Comparison of ENCODE assay signal across 9 cellular contexts in genomic region chr13:30346159-30346788, GRCh38. TPM values are rescaled to one million over a fixed set of nuclear protein-coding genes. Genes with fewer than 3 reads are reported as not detected.
DNase-seq lines count a peak whose midpoint lies in the region; ATAC-seq, FAIRE-seq and TF ChIP-seq lines count a peak whose summit lies in the region.
"Had no signal": no experiment of that assay in that cellular context is flagged by ENCODE, and none has a peak within 500 bp of the region (broad histone marks: within the 10 kb centered on the region; RNA-seq: fewer than 3 reads in every experiment).

No MANE protein-coding gene starts in this region.

- POLR2A ChIA-PET in HepG2 (lab: Yijun Ruan, JAX), result no interaction called here
- POLR2A ChIA-PET in activated B cell treated with CpG ODN at 0.5 μM for 24 hours (lab: Charles Lee), result interaction anchor here (0.6 to 1.4 kb wide), 8 partner anchors 25 to 272 kb away, joined by 3 to 7 read pairs (median 3); partner anchors contain the start of genes KATNAL1 and USPL1

- no TSS peak for BruUV-seq in HepG2 (replicated peaks; lab: Mats Ljungman, UMichigan)

- no peaks in the 10 kb centered on the region for H3K27me3 ChIP-seq in liver (ENCODE audit: control insufficient read depth in 4 of 4, insufficient read depth in 4 of 4, low read length in 3 of 4)
- H3K27me3 ChIP-seq in HepG2 (ENCODE audit: control insufficient read depth in 1 of 2, insufficient read depth in 2 of 2, low read length in 2 of 2), result peaks cover 0 to 3% of the 10 kb centered on the region in 2 experiments; a peak in 1 of 5 replicates
- H3K27me3 ChIP-seq in transverse colon, result no peaks in the 10 kb centered on the region

- peak overlapping the region; percentile 42 for H3K4me3 Mint-ChIP-seq in activated B cell treated with CpG ODN at 0.5 μM for 24 hours

- DNase-seq in HepG2 (ENCODE audit: low spot score), result no peak
- DNase-seq in activated B cell treated with CpG ODN at 0.5 μM for 24 hours, result no peak
- peak; percentile 14 for DNase-seq in epithelial cell of prostate (ENCODE audit: low read depth, low spot score)
- peak; percentile 75 for DNase-seq in transverse colon
- DNase-seq in NCI-H774 (lab: John Stamatoyannopoulos, UW), result no peak
- no peak for DNase-seq in NCI-H2227 (lab: John Stamatoyannopoulos, UW; ENCODE audit: unreplicated experiment)
- no peak for DNase-seq in dedifferentiated amniotic fluid mesenchymal stem cell (ENCODE audit: extremely low spot score)

- H3K4me1 ChIP-seq in liver (ENCODE audit: control insufficient read depth in 4 of 4, insufficient read depth in 4 of 4, low read length in 3 of 4), result peaks cover 0 to 12% (median 11%) of the 10 kb centered on the region in 4 donors
- H3K4me1 ChIP-seq in HepG2 (ENCODE audit: insufficient read depth, low read length), result no peaks in the 10 kb centered on the region
- peaks cover 0 to 14% (median 10%) of the 10 kb centered on the region in 4 donors for H3K4me1 ChIP-seq in transverse colon

- TF ChIP-seq EP300 in HepG2 (IDR thresholded peaks at IDR 0.05; ENCODE audit: low read depth in 2 of 2, low read length in 2 of 2) (no peak), HepG2 (CRISPR knock-in tag; IDR thresholded peaks at IDR 0.05; ENCODE audit: borderline replicate concordance) (no peak), transverse colon (IDR thresholded peaks at IDR 0.05; ENCODE audit: low read depth) (no peak)

- no peaks in the 10 kb centered on the region for H4K20me1 ChIP-seq in HepG2 (ENCODE audit: insufficient read depth, low read length)

- H3K36me3 ChIP-seq in liver (ENCODE audit: control insufficient read depth in 4 of 4, insufficient read depth in 3 of 4, low read depth in 1 of 4, low read length in 3 of 4) (no peaks in the 10 kb centered on the region), HepG2 (replicated peaks in 1 of 2; ENCODE audit: control insufficient read depth in 1 of 2, insufficient read depth in 2 of 2, low read length in 2 of 2) (no peaks in the 10 kb centered on the region), transverse colon (no peaks in the 10 kb centered on the region)

- no peaks in the 10 kb centered on the region for H3K79me2 ChIP-seq in HepG2 (ENCODE audit: insufficient read depth, low read length)

- no peak overlapping the region for H3K4me3 ChIP-seq in liver (ENCODE audit: low read depth in 1 of 3, low read length in 3 of 3)
- no peak overlapping the region for H3K4me3 ChIP-seq in HepG2 (replicated peaks in 1 of 3; ENCODE audit: insufficient read depth in 1 of 3, low read depth in 2 of 3, low read length in 3 of 3)
- no peak overlapping the region for H3K4me3 ChIP-seq in transverse colon
- H3K4me3 ChIP-seq: PC-9 had no signal

- H3K27ac ChIP-seq in liver (ENCODE audit: low read depth in 1 of 2, low read length in 2 of 2) (no peak overlapping the region), HepG2 (ENCODE audit: extremely low read length, insufficient read depth, low read length) (no peak overlapping the region), epithelial cell of prostate (no peak overlapping the region), transverse colon (peak overlapping the region in 1 of 4 donors; percentile 10)
- H3K27ac ChIP-seq: PC-9 had no signal

- TF ChIP-seq CTCF in liver (IDR thresholded peaks at IDR 0.05; ENCODE audit: low read depth, low read length, missing input control) (no peak), HepG2 (CRISPR knock-in tag; IDR thresholded peaks at IDR 0.05) (no peak), activated B cell treated with CpG ODN at 0.5 μM for 24 hours (IDR thresholded peaks at IDR 0.05) (no peak), transverse colon (IDR thresholded peaks at IDR 0.05) (no peak)

- H3K9me3 Mint-ChIP-seq in activated B cell treated with CpG ODN at 0.5 μM for 24 hours, result no peaks in the 10 kb centered on the region

- ATAC-seq in HepG2, result no peak
- ATAC-seq in activated B cell treated with CpG ODN at 0.5 μM for 24 hours (ENCODE audit: low read depth), result peak; percentile 90

- no peak for TF ChIP-seq POLR2A in HepG2 (IDR thresholded peaks at IDR 0.05; ENCODE audit: insufficient read depth in 1 of 2, low read depth in 2 of 2, low read length in 2 of 2)
- TF ChIP-seq POLR2A in transverse colon (IDR thresholded peaks at IDR 0.05), result no peak

- H3K9me3 ChIP-seq in liver (ENCODE audit: control insufficient read depth in 4 of 4, low read length in 3 of 4) (no peaks in the 10 kb centered on the region), HepG2 (ENCODE audit: low read length) (no peaks in the 10 kb centered on the region), transverse colon (no peaks in the 10 kb centered on the region)

- no peaks in the 10 kb centered on the region for H3K27me3 Mint-ChIP-seq in activated B cell treated with CpG ODN at 0.5 μM for 24 hours

- H3K9ac ChIP-seq in liver (ENCODE audit: low read depth in 1 of 2, low read length in 2 of 2), result no peak overlapping the region
- H3K9ac ChIP-seq in HepG2 (ENCODE audit: insufficient read depth, low read depth, low read length), result no peak overlapping the region

- peaks cover 27% of the 10 kb centered on the region for H3K4me1 Mint-ChIP-seq in activated B cell treated with CpG ODN at 0.5 μM for 24 hours

- peaks cover 22% of the 10 kb centered on the region for H3K36me3 Mint-ChIP-seq in activated B cell treated with CpG ODN at 0.5 μM for 24 hours (ENCODE audit: low read depth)

- H3K4me2 ChIP-seq in HepG2 (ENCODE audit: low read depth, low read length), result no peak overlapping the region
- H3K4me2 ChIP-seq: PC-9 had no signal

- 85% methylated on average over 5 of the region's 5 CpGs for WGBS in liver
- WGBS in HepG2 (ENCODE audit: low lambda C conversion rate), result 4% methylated on average over 5 of the region's 5 CpGs
- WGBS in transverse colon (ENCODE audit: low coverage in 1 of 2), 2 donors, result 63 to 68% methylated on average over 2 to 5 of the region's 5 CpGs

- FAIRE-seq in HepG2 (lab: Jason Lieb, UNC), result no peak

- in situ Hi-C loops in HepG2 (cut with HindIII; ENCODE audit: extremely low pct_ligation_motif_present, low pct_unique_long_range_greater_than_20kb) (no loop called here), transverse colon (cut with MboI; ENCODE audit: low pct_ligation_motif_present in 1 of 4, low pct_unique_long_range_greater_than_20kb in 1 of 4, low sequenced_read_pairs in 3 of 4) (loop anchor here in 1 of 4 donors (25.0 kb wide), 1 partner anchor 209 kb away; no protein-coding TSS in a partner anchor)

- intact Hi-C loops in HepG2 (cut with micrococcal nuclease; ENCODE audit: unreplicated experiment), result no loop called here
- intact Hi-C loops in activated B cell treated with CpG ODN at 0.5 μM for 24 hours (cut with micrococcal nuclease), result no loop called here
- intact Hi-C loops in transverse colon (cut with DNase I; ENCODE audit: low total_unique reads), result no loop called here

- CTCF ChIA-PET in HepG2 (lab: Yijun Ruan, JAX; ENCODE audit: low intra/inter-chr PET ratio, low total read pairs) (no interaction called here), activated B cell treated with CpG ODN at 0.5 μM for 24 hours (lab: Charles Lee) (interaction anchor here (0.8 kb wide), 1 partner anchor 8 kb away, joined by 3 read pairs; no protein-coding TSS in a partner anchor)

- H2AFZ ChIP-seq in HepG2 (ENCODE audit: low read length), result no peak overlapping the region
- H2AFZ ChIP-seq: PC-9 had no signal

- TF ChIP-seq RAD21 in liver (IDR thresholded peaks at IDR 0.05) (no peak), HepG2 (CRISPR knock-in tag; IDR thresholded peaks at IDR 0.05) (no peak)

- H3K27ac Mint-ChIP-seq in activated B cell treated with CpG ODN at 0.5 μM for 24 hours, result peak overlapping the region; percentile 13

TF ChIP-seq in liver, 16 proteins besides CTCF, POLR2A, EP300 and RAD21:
- TF ChIP-seq GABPA (IDR thresholded peaks at IDR 0.05 in 1 of 2, conservative IDR thresholded peaks at IDR 0.05 in 1 of 2), result no peak
- peak; percentile 44 for TF ChIP-seq SP1 (IDR thresholded peaks at IDR 0.05)

TF ChIP-seq in HepG2, 621 proteins besides CTCF, POLR2A, EP300 and RAD21 (continues in another document):
- TF ChIP-seq RBM39 (IDR thresholded peaks at IDR 0.05; ENCODE audit: low read depth, low read length, poor library complexity, severe bottlenecking) (no peak), LBX2 (CRISPR knock-in tag; IDR thresholded peaks at IDR 0.05; ENCODE audit: borderline replicate concordance) (no peak), PRMT3 (CRISPR knock-in tag; IDR thresholded peaks at IDR 0.05; ENCODE audit: borderline replicate concordance, low read depth) (no peak), PAX8 (CRISPR knock-in tag; IDR thresholded peaks at IDR 0.05; ENCODE audit: borderline replicate concordance) (no peak), KLF16 (CRISPR knock-in tag; IDR thresholded peaks at IDR 0.05) (no peak)

RNA-seq across cellular contexts. Expression of gene KATNAL1, which starts 38.9 kb away (rescaled TPM):
- total RNA-seq in liver (10 to 100 TPM in 1 of 2 donors, 1 to 10 TPM in 1; 8.6 to 12.8 TPM), HepG2 (2016; rRNA removed; fragmentation: Illumina TruSeq; extraction: Trizol) (11.8 and 13.9 TPM in 2 replicates), activated B cell treated with CpG ODN at 0.5 μM for 24 hours (11.6 and 13.4 TPM in 2 replicates), transverse colon (1 to 10 TPM; 4.4 to 9.8 (median 6.7) TPM)
- polyA plus RNA-seq in liver (1 to 10 TPM; 2.7 to 3.3 TPM), HepG2 (2011; rRNA removed) (2.8 and 3.2 TPM in 2 replicates)
- total RNA-seq in HepG2 (2016; cell fraction: cytosol; rRNA removed; fragmentation: Illumina TruSeq; extraction: Trizol; ENCODE audit: low read depth), result 19.6 and 22.7 TPM in 2 replicates
- total RNA-seq in HepG2 (2016; cell fraction: insoluble cytoplasmic fraction; rRNA removed; fragmentation: Illumina TruSeq; extraction: Trizol), result 10.8 and 15.5 TPM in 2 replicates
- total RNA-seq in HepG2 (2016; cell fraction: membrane; rRNA removed; fragmentation: Illumina TruSeq; extraction: Trizol), result 15.8 and 20.3 TPM in 2 replicates
- total RNA-seq in HepG2 (2016; cell fraction: nucleus; rRNA removed; fragmentation: Illumina TruSeq; extraction: Trizol), result 16.2 and 19.5 TPM in 2 replicates
- 1.6 and 2.2 TPM in 2 replicates for polyA plus RNA-seq in HepG2 (2011; cell fraction: cytosol; rRNA removed)
- 2.9 and 3.5 TPM in 2 replicates for polyA plus RNA-seq in HepG2 (2011; cell fraction: nucleus; rRNA removed)
- polyA plus RNA-seq in HepG2 (2012), result 2.6 and 4.0 TPM in 2 replicates
- polyA plus RNA-seq in HepG2 (2016; cell fraction: cytosol; fragmentation: Illumina TruSeq; extraction: Trizol; ENCODE audit: low read depth), result 4.6 and 4.7 TPM in 2 replicates
- 6.3 and 6.7 TPM in 2 replicates for polyA plus RNA-seq in HepG2 (2016; cell fraction: insoluble cytoplasmic fraction; fragmentation: Illumina TruSeq; extraction: Trizol; ENCODE audit: low read depth)
- 6.3 and 7.2 TPM in 2 replicates for polyA plus RNA-seq in HepG2 (2016; cell fraction: membrane; fragmentation: Illumina TruSeq; extraction: Trizol; ENCODE audit: low read depth)
- 6.7 and 8.5 TPM in 2 replicates for polyA plus RNA-seq in HepG2 (2016; cell fraction: nucleus; fragmentation: Illumina TruSeq; extraction: Trizol; ENCODE audit: insufficient read depth, low read depth)
- 1.8 and 3.2 TPM in 2 replicates for polyA minus RNA-seq in HepG2 (2011; rRNA and poly(A)+ RNA removed; ENCODE audit: low replicate concordance)
- polyA minus RNA-seq in HepG2 (2011; cell fraction: cytosol; rRNA and poly(A)+ RNA removed), result 3.5 and 6.6 TPM in 2 replicates
- polyA minus RNA-seq in HepG2 (2011; cell fraction: nucleus; rRNA and poly(A)+ RNA removed), result 15.3 and 19.6 TPM in 2 replicates

Comparison
In these comparisons a context has a peak if more than half of its experiments do, and no peak if none do; other contexts are left out.
1. DNase-seq: peak in epithelial cell of prostate (single experiment) and transverse colon (single experiment); none in HepG2 (single experiment), activated B cell treated with CpG ODN at 0.5 μM for 24 hours (single experiment), NCI-H774 (single experiment), NCI-H2227 (single experiment) and dedifferentiated amniotic fluid mesenchymal stem cell (single experiment).